Comparison of ENCODE assay signal across 2 cellular contexts in genomic region chr17:50549969-50550368, GRCh38.
A peak's percentile ranks its signal among the peaks of the same experiment; 100 is the strongest.
TF ChIP-seq lines count a peak whose summit lies in the region.

No MANE protein-coding gene starts in this region.

TF ChIP-seq in IMR-90, 13 proteins besides CTCF, POLR2A, EP300 and RAD21:
- no peak for TF ChIP-seq NFE2L2 (IDR thresholded peaks at IDR 0.05; ENCODE audit: low read depth, low read length)
- TF ChIP-seq BHLHE40 (IDR thresholded peaks at IDR 0.05; ENCODE audit: low read depth, low read length), result no peak
- TF ChIP-seq RFX5 (IDR thresholded peaks at IDR 0.05; ENCODE audit: low read depth, low read length), result no peak
- no peak for TF ChIP-seq MAZ (IDR thresholded peaks at IDR 0.05; ENCODE audit: borderline replicate concordance, low read depth, low read length)
- TF ChIP-seq SMC3 (IDR thresholded peaks at IDR 0.05; ENCODE audit: low read depth, low read length), result no peak
- no peak for TF ChIP-seq MAFK (IDR thresholded peaks at IDR 0.05; ENCODE audit: low read depth, low read length)
- no peak for TF ChIP-seq MXI1 (IDR thresholded peaks at IDR 0.05; ENCODE audit: borderline replicate concordance, low read depth, low read length)
- TF ChIP-seq ELK1 (IDR thresholded peaks at IDR 0.05; ENCODE audit: borderline replicate concordance, low read depth, low read length), result no peak

TF ChIP-seq in HepG2, 621 proteins besides CTCF, POLR2A, EP300 and RAD21:
- TF ChIP-seq TBX2 (CRISPR knock-in tag; IDR thresholded peaks at IDR 0.05; ENCODE audit: borderline replicate concordance) (0 out of 2 replicates have a peak, but pooled peaks have one; percentile 12), PHF20 (CRISPR knock-in tag; IDR thresholded peaks at IDR 0.05) (0 out of 2 replicates have a peak, but pooled peaks have one; percentile 0), ZNF12 (CRISPR knock-in tag; IDR thresholded peaks at IDR 0.05) (no peak)
